In genomic region chr7:27634892-27635538, GRCh38 we compare ENCODE assay signal across 22 cellular contexts. TPM values are rescaled to one million over a fixed set of nuclear protein-coding genes. Genes with fewer than 3 reads are reported as not detected.
DNase-seq lines count a peak whose midpoint lies in the region; ATAC-seq, FAIRE-seq and TF ChIP-seq lines count a peak whose summit lies in the region.
"Had no signal": no experiment of that assay in that cellular context is flagged by ENCODE, and none has a peak within 500 bp of the region (broad histone marks: within the 10 kb centered on the region; RNA-seq: fewer than 3 reads in every experiment).

No MANE protein-coding gene starts in this region.

- H3K36me3 ChIP-seq in breast epithelium, result no peaks in the 10 kb centered on the region
- H3K36me3 ChIP-seq: BE2C had no signal

- H3K4me1 ChIP-seq in A549 (peaks cover 17% of the 10 kb centered on the region), breast epithelium (no peaks in the 10 kb centered on the region)
- H3K4me1 ChIP-seq: BE2C, SJCRH30 had no signal

- ATAC-seq in A549, result no peak
- no peak for ATAC-seq in HG03175 (IDR thresholded peaks at IDR 0.05; ENCODE audit: unreplicated experiment)
- ATAC-seq: HCT116, HepG2, Panc1 had no signal

- 90% methylated on average over 2 of the region's 2 CpGs for WGBS in A549 (ENCODE audit: missing lambda C conversion rate)

- no peaks in the 10 kb centered on the region for H3K27me3 Mint-ChIP-seq in activated CD4-positive, alpha-beta T cell treated with anti-CD3 and anti-CD28 coated beads, Interleukin-2, amount 10 ng/mL, durations not matched to agents 7 days and 5 days
- H3K27me3 Mint-ChIP-seq: CD4-positive, alpha-beta T cell had no signal

- no peak overlapping the region for H3K27ac Mint-ChIP-seq in activated CD4-positive, alpha-beta T cell treated with anti-CD3 and anti-CD28 coated beads, Interleukin-2, amount 10 ng/mL, durations not matched to agents 7 days and 5 days
- H3K27ac Mint-ChIP-seq: CD4-positive, alpha-beta T cell had no signal

- H3K4me3 Mint-ChIP-seq in activated CD4-positive, alpha-beta T cell treated with anti-CD3 and anti-CD28 coated beads, Interleukin-2, amount 10 ng/mL, durations not matched to agents 7 days and 5 days, result no peak overlapping the region
- H3K4me3 Mint-ChIP-seq: CD4-positive, alpha-beta T cell had no signal

- peaks cover 10% of the 10 kb centered on the region for H3K36me3 Mint-ChIP-seq in activated CD4-positive, alpha-beta T cell treated with anti-CD3 and anti-CD28 coated beads, Interleukin-2, amount 10 ng/mL, durations not matched to agents 7 days and 5 days (ENCODE audit: low read depth)

- TF ChIP-seq EP300 in A549 (IDR thresholded peaks at IDR 0.05), result no peak

- H3K9me3 ChIP-seq in A549 (no peaks in the 10 kb centered on the region), breast epithelium (no peaks in the 10 kb centered on the region)
- H3K9me3 ChIP-seq: BE2C, SJCRH30 had no signal

- intact Hi-C loops in breast epithelium (cut with DNase I; ENCODE audit: low total_unique reads), result no loop called here

- TF ChIP-seq CTCF in A549 (IDR thresholded peaks at IDR 0.05), result no peak
- TF ChIP-seq CTCF in breast epithelium (IDR thresholded peaks at IDR 0.05), result no peak

- peak; percentile 5 for DNase-seq in NCI-H1436 (lab: John Stamatoyannopoulos, UW)
- no peak for DNase-seq in NCI-H1436 treated with DMSO at 0.1 percent for 48 hours (lab: John Stamatoyannopoulos, UW)
- no peak for DNase-seq in A549 (ENCODE audit: low read depth in 1 of 2, low spot score in 1 of 2)
- DNase-seq in NCI-H446 treated with DMSO at 0.1 percent for 48 hours (lab: John Stamatoyannopoulos, UW), result peak; percentile 61
- peak; percentile 5 for DNase-seq in fibroblast of peridontal ligament (ENCODE audit: extremely low read depth)
- DNase-seq in activated CD4-positive, alpha-beta T cell treated with anti-CD3 and anti-CD28 coated beads, Interleukin-2, amount 10 ng/mL, durations not matched to agents 7 days and 5 days, result no peak
- no peak for DNase-seq in breast epithelium (ENCODE audit: low spot score in 2 of 2)
- DNase-seq: BE2C, Calu3, GOT3, KG1, NCI-H1417 treated with DMSO at 0.1 percent for 48 hours, NCI-H2029 treated with DMSO at 0.1 percent for 48 hours, NCI-H510A treated with DMSO at 0.1 percent for 48 hours, SJCRH30 had no signal

- no peak for TF ChIP-seq RAD21 in A549 (conservative IDR thresholded peaks at IDR 0.05 in 1 of 2, IDR thresholded peaks at IDR 0.05 in 1 of 2)

- CTCF ChIA-PET in A549 (lab: Yijun Ruan, JAX), result interaction anchor here (0.7 to 1.3 kb wide), 3 partner anchors 57 to 275 kb away, joined by 3 read pairs; no protein-coding TSS in a partner anchor
- CTCF ChIA-PET in activated CD4-positive, alpha-beta T cell treated with anti-CD3 and anti-CD28 coated beads, Interleukin-2, amount 10 ng/mL, durations not matched to agents 7 days and 5 days (lab: Charles Lee), result interaction anchor here (1.0 to 2.5 kb wide), 3 partner anchors 9 to 20 kb away, joined by 3 to 9 read pairs (median 3); no protein-coding TSS in a partner anchor

- H3K4me3 ChIP-seq in A549 (no peak overlapping the region), breast epithelium (no peak overlapping the region)
- H3K4me3 ChIP-seq: SJCRH30 had no signal

- H3K27ac ChIP-seq in A549 (peak overlapping the region in 1 of 2 experiments; percentile 36; a peak in 1 of 6 replicates), breast epithelium (no peak overlapping the region)
- H3K27ac ChIP-seq: 22Rv1, SJCRH30 had no signal

- peaks cover 5% of the 10 kb centered on the region for H3K9me3 Mint-ChIP-seq in activated CD4-positive, alpha-beta T cell treated with anti-CD3 and anti-CD28 coated beads, Interleukin-2, amount 10 ng/mL, durations not matched to agents 7 days and 5 days
- H3K9me3 Mint-ChIP-seq: CD4-positive, alpha-beta T cell had no signal

- H3K4me1 Mint-ChIP-seq in activated CD4-positive, alpha-beta T cell treated with anti-CD3 and anti-CD28 coated beads, Interleukin-2, amount 10 ng/mL, durations not matched to agents 7 days and 5 days, result peaks cover 25% of the 10 kb centered on the region

- TF ChIP-seq POLR2A in A549 (IDR thresholded peaks at IDR 0.05; ENCODE audit: low read length) (no peak), breast epithelium (IDR thresholded peaks at IDR 0.05) (no peak)

- H3K27me3 ChIP-seq in breast epithelium, result no peaks in the 10 kb centered on the region
- H3K27me3 ChIP-seq: BE2C, SJCRH30 had no signal

- no peak overlapping the region for H3K4me2 ChIP-seq in A549

- POLR2A ChIA-PET in A549 (lab: Yijun Ruan, JAX), result no interaction called here
- POLR2A ChIA-PET in activated CD4-positive, alpha-beta T cell treated with anti-CD3 and anti-CD28 coated beads, Interleukin-2, amount 10 ng/mL, durations not matched to agents 7 days and 5 days (lab: Charles Lee), result no interaction called here

- FAIRE-seq in A549 (lab: Jason Lieb, UNC), result peak; percentile 7
- FAIRE-seq: GM12891, HepG2 had no signal

TF ChIP-seq in A549, 52 proteins besides CTCF, POLR2A, EP300 and RAD21:
- no peak for TF ChIP-seq JUN (IDR thresholded peaks at IDR 0.05)
- TF ChIP-seq HOXA7 (CRISPR knock-in tag; IDR thresholded peaks at IDR 0.05), result no peak
- TF ChIP-seq FOSB (CRISPR knock-in tag; IDR thresholded peaks at IDR 0.05), result no peak
- TF ChIP-seq SREBF2 (IDR thresholded peaks at IDR 0.05), result no peak
- no peak for TF ChIP-seq CBX2 (IDR thresholded peaks at IDR 0.05; ENCODE audit: borderline replicate concordance, low read depth)
- TF ChIP-seq HEYL (CRISPR knock-in tag; IDR thresholded peaks at IDR 0.05), result no peak
- no peak for TF ChIP-seq HOXB13 (CRISPR knock-in tag; IDR thresholded peaks at IDR 0.05; ENCODE audit: low read depth)
- TF ChIP-seq, protein P1, sequence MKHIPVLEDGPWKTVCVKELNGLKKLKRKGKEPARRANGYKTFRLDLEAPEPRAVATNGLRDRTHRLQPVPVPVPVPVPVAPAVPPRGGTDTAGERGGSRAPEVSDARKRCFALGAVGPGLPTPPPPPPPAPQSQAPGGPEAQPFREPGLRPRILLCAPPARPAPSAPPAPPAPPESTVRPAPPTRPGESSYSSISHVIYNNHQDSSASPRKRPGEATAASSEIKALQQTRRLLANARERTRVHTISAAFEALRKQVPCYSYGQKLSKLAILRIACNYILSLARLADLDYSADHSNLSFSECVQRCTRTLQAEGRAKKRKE (CRISPR knock-in tag; IDR thresholded peaks at IDR 0.05; ENCODE audit: low read depth), result no peak
- no peak for TF ChIP-seq HES2 (IDR thresholded peaks at IDR 0.05)
- no peak for TF ChIP-seq TFCP2L1 (CRISPR knock-in tag; IDR thresholded peaks at IDR 0.05)
- no peak for TF ChIP-seq ESRRA (IDR thresholded peaks at IDR 0.05; ENCODE audit: borderline replicate concordance, low read length)
- no peak for TF ChIP-seq SMC3 (IDR thresholded peaks at IDR 0.05)
- TF ChIP-seq KDM1A (IDR thresholded peaks at IDR 0.05; ENCODE audit: low read depth), result no peak

RNA-seq across cellular contexts. Expression of gene HIBADH, which starts 27.7 kb away (rescaled TPM):
- polyA plus RNA-seq in A549 (2011; rRNA removed) (108 and 118 TPM in 2 replicates), A549 (2017; fragmentation: RNase III; extraction: RNeasy Plus Mini Kit Qiagen cat#74134 plus additional on column Dnase treatment) (43.4 to 49.6 TPM (median 49.5 TPM) in 3 replicates)
- polyA plus RNA-seq in A549 (2012; cell fraction: cytosol; rRNA removed), result 39.3 and 43.4 TPM in 2 replicates
- polyA plus RNA-seq in A549 (2012; cell fraction: nucleus; rRNA removed), result 12.1 and 19.5 TPM in 2 replicates
- polyA minus RNA-seq in A549 (2011; rRNA and poly(A)+ RNA removed), result 27.7 and 29.1 TPM in 2 replicates
- total RNA-seq in activated CD4-positive, alpha-beta T cell treated with anti-CD3 and anti-CD28 coated beads, Interleukin-2, amount 10 ng/mL, durations not matched to agents 7 days and 5 days, result 10 to 100 TPM; 12.8 TPM
- 10 to 100 TPM; 50.5 to 80.1 (median 67.5) TPM for total RNA-seq in breast epithelium

Comparison
In these comparisons a context has a peak if more than half of its experiments do, and no peak if none do; other contexts are left out.
1. DNase-seq: peak in NCI-H1436 (single experiment), NCI-H446 treated with DMSO at 0.1 percent for 48 hours (single experiment) and fibroblast of peridontal ligament (single experiment); none in NCI-H1436 treated with DMSO at 0.1 percent for 48 hours (single experiment), A549 (0 of 2), activated CD4-positive, alpha-beta T cell treated with anti-CD3 and anti-CD28 coated beads, Interleukin-2, amount 10 ng/mL, durations not matched to agents 7 days and 5 days (single experiment) and breast epithelium (0 of 2).